ENCODE assay signal across 8 cellular contexts in the genomic region with DNA sequence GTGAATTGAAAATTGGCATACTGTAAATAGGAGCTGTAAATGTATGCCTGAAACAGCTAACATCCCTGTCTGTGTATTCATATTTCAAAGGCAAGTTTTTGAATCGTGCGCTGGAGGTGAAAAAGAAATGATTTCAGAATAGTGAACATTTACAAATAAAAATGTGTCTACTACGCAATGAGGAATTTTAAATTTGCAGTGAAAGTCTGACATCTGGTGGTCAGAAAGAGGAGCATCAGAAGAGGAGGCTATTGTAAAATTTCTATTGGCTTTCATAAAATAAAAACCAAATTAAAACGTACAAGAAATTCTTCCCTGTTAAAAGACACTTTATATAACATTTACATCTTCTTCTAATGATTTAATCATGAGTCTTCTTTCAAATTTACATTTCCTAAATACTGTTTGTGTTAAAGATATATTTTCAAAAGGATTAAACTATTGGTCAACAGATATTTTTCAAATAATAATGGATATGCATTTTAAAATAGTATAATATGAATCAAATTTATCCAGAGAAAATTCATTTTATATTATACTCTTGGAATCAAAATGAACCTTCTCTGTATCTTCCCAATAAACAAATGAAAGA.
DNase-seq lines count a peak whose midpoint lies in the region; ATAC-seq and TF ChIP-seq lines count a peak whose summit lies in the region.

No MANE protein-coding gene starts in this region.

- no peak overlapping the region for H3K27ac Mint-ChIP-seq in stimulated activated memory B cell treated with anti-CD40 and anti-IgM and Interleukin-4, amounts not matched to agents 10 μg/mL and 1 μg/mL and 100 μg/mL, for 72 hours

- no peaks in the 10 kb centered on the region for H3K36me3 Mint-ChIP-seq in stimulated activated memory B cell treated with anti-CD40 and anti-IgM and Interleukin-4, amounts not matched to agents 10 μg/mL and 1 μg/mL and 100 μg/mL, for 72 hours

- H3K4me1 Mint-ChIP-seq in stimulated activated memory B cell treated with anti-CD40 and anti-IgM and Interleukin-4, amounts not matched to agents 10 μg/mL and 1 μg/mL and 100 μg/mL, for 72 hours: peaks cover 2% of the 10 kb centered on the region

- peaks cover 28% of the 10 kb centered on the region for H3K27me3 Mint-ChIP-seq in stimulated activated memory B cell treated with anti-CD40 and anti-IgM and Interleukin-4, amounts not matched to agents 10 μg/mL and 1 μg/mL and 100 μg/mL, for 72 hours

- ATAC-seq in GM18907 (IDR thresholded peaks at IDR 0.05; ENCODE audit: unreplicated experiment): peak; percentile 69
- ATAC-seq in HG02938 (IDR thresholded peaks at IDR 0.05; ENCODE audit: unreplicated experiment): no peak
- ATAC-seq in stimulated activated memory B cell treated with anti-CD40 and anti-IgM and Interleukin-4, amounts not matched to agents 10 μg/mL and 1 μg/mL and 100 μg/mL, for 72 hours: no peak

- H3K9me3 ChIP-seq in adipocyte (ENCODE audit: control insufficient read depth, low read length): no peaks in the 10 kb centered on the region

- H3K4me3 ChIP-seq in adipocyte (ENCODE audit: low read length) (no peak overlapping the region), kidney epithelial cell (ENCODE audit: low read depth, low read length) (no peak overlapping the region)

- H3K27me3 ChIP-seq in adipocyte (replicated peaks; ENCODE audit: control insufficient read depth, insufficient read depth, low read length): peaks cover 20% of the 10 kb centered on the region
- H3K27me3 ChIP-seq in kidney epithelial cell (ENCODE audit: control insufficient read depth, insufficient read depth, low read length): peaks cover 3% of the 10 kb centered on the region

- no peaks in the 10 kb centered on the region for H3K4me1 ChIP-seq in adipocyte (ENCODE audit: control insufficient read depth, insufficient read depth, low read length)

- H3K36me3 ChIP-seq in adipocyte (ENCODE audit: control insufficient read depth, insufficient read depth, low read length, severe bottlenecking): no peaks in the 10 kb centered on the region
- no peaks in the 10 kb centered on the region for H3K36me3 ChIP-seq in kidney epithelial cell (ENCODE audit: control insufficient read depth, insufficient read depth, low read length)

- TF ChIP-seq CTCF in kidney epithelial cell (IDR thresholded peaks at IDR 0.05; ENCODE audit: insufficient read depth, low read length, poor library complexity, severe bottlenecking): peak; percentile 71

- no peaks in the 10 kb centered on the region for H3K9me3 Mint-ChIP-seq in stimulated activated memory B cell treated with anti-CD40 and anti-IgM and Interleukin-4, amounts not matched to agents 10 μg/mL and 1 μg/mL and 100 μg/mL, for 72 hours

- no peak overlapping the region for H3K9ac ChIP-seq in adipocyte (ENCODE audit: low read length)

- DNase-seq in AG20443 (ENCODE audit: low spot score) (peak; percentile 29), NCI-H1105 treated with DMSO at 0.1 percent for 48 hours (lab: John Stamatoyannopoulos, UW) (peak; percentile 72), adipocyte (ENCODE audit: low read depth) (peak; percentile 78), kidney epithelial cell (ENCODE audit: low read depth) (no peak)
- no peak for DNase-seq in activated CD4-positive, alpha-beta T cell treated with anti-CD3 and anti-CD28 coated beads, Interleukin-2, amount 50 U/mL, for 48 hours

- no peak overlapping the region for H3K4me3 Mint-ChIP-seq in stimulated activated memory B cell treated with anti-CD40 and anti-IgM and Interleukin-4, amounts not matched to agents 10 μg/mL and 1 μg/mL and 100 μg/mL, for 72 hours

Comparison
In these comparisons a context has a peak if more than half of its experiments do, and no peak if none do; other contexts are left out.
1. DNase-seq: peak in AG20443 (single experiment), NCI-H1105 treated with DMSO at 0.1 percent for 48 hours (single experiment) and adipocyte (single experiment); none in kidney epithelial cell (single experiment) and activated CD4-positive, alpha-beta T cell treated with anti-CD3 and anti-CD28 coated beads, Interleukin-2, amount 50 U/mL, for 48 hours (0 of 2).